Comparison of ENCODE assay signal across 1 cellular context in genomic region chr19:54462713-54463530, GRCh38.
TF ChIP-seq lines count a peak whose summit lies in the region.

No MANE protein-coding gene starts in this region.

TF ChIP-seq in HepG2, 621 proteins besides CTCF, POLR2A, EP300 and RAD21 (continued from another document and continues in another):
- no peak for TF ChIP-seq ZNF512 (CRISPR knock-in tag; IDR thresholded peaks at IDR 0.05)
- TF ChIP-seq TFAP4 (IDR thresholded peaks at IDR 0.05; ENCODE audit: borderline replicate concordance, low read depth) = no peak
- TF ChIP-seq TCF7L2 (IDR thresholded peaks at IDR 0.05; ENCODE audit: low read depth, low read length) = no peak
- peak; percentile 19; the same call in 1 of the 2 replicates for TF ChIP-seq TMF1 (CRISPR knock-in tag; IDR thresholded peaks at IDR 0.05; ENCODE audit: low read depth)
- peak; percentile 61; the same call in 1 of the 2 replicates for TF ChIP-seq PBX3 (CRISPR knock-in tag; IDR thresholded peaks at IDR 0.05; ENCODE audit: borderline replicate concordance)
- peak; percentile 55; the same call in 1 of the 2 replicates for TF ChIP-seq NFE2L1 (CRISPR knock-in tag; IDR thresholded peaks at IDR 0.05; ENCODE audit: borderline replicate concordance)
- no peak for TF ChIP-seq ZNF367 (CRISPR knock-in tag; IDR thresholded peaks at IDR 0.05; ENCODE audit: borderline replicate concordance)
- no peak for TF ChIP-seq ZNF577 (CRISPR knock-in tag; IDR thresholded peaks at IDR 0.05; ENCODE audit: borderline replicate concordance, low read depth)
- no peak for TF ChIP-seq ZNF644 (CRISPR knock-in tag; IDR thresholded peaks at IDR 0.05; ENCODE audit: low read depth)
- TF ChIP-seq BCL6 (CRISPR knock-in tag; IDR thresholded peaks at IDR 0.05) = 0 out of 2 replicates have a peak, but pooled peaks have one; percentile 10
- TF ChIP-seq EHMT2 (IDR thresholded peaks at IDR 0.05; ENCODE audit: borderline replicate concordance, low read depth, low read length) = no peak
- TF ChIP-seq ZNF496 (CRISPR knock-in tag; IDR thresholded peaks at IDR 0.05; ENCODE audit: insufficient replicate concordance) = no peak
- no peak for TF ChIP-seq PHF21A (CRISPR knock-in tag; IDR thresholded peaks at IDR 0.05)
- TF ChIP-seq IRF1 (CRISPR knock-in tag; IDR thresholded peaks at IDR 0.05; ENCODE audit: low read depth) = 0 out of 2 replicates have a peak, but pooled peaks have one; percentile 63
- TF ChIP-seq SYNCRIP (IDR thresholded peaks at IDR 0.05; ENCODE audit: insufficient read depth, low read depth, low read length) = no peak
- no peak for TF ChIP-seq U2AF2 (IDR thresholded peaks at IDR 0.05; ENCODE audit: low read depth, low read length)
- TF ChIP-seq HNF1A (IDR thresholded peaks at IDR 0.05; ENCODE audit: low read depth) = no peak
- TF ChIP-seq HNF1A (CRISPR knock-in tag; IDR thresholded peaks at IDR 0.05; ENCODE audit: borderline replicate concordance) = 0 out of 2 replicates have a peak, but pooled peaks have one; percentile 18
- TF ChIP-seq KMT2A (CRISPR knock-in tag; IDR thresholded peaks at IDR 0.05) = 0 out of 2 replicates have a peak, but pooled peaks have one; percentile 11
- no peak for TF ChIP-seq ZNF205 (CRISPR knock-in tag; IDR thresholded peaks at IDR 0.05)
- TF ChIP-seq ZNF746 (CRISPR knock-in tag; IDR thresholded peaks at IDR 0.05) = no peak
- TF ChIP-seq ZNF619 (CRISPR knock-in tag; IDR thresholded peaks at IDR 0.05) = no peak
- 0 out of 2 replicates have a peak, but pooled peaks have one; percentile 40 for TF ChIP-seq ZBTB42 (CRISPR knock-in tag; IDR thresholded peaks at IDR 0.05)
- 0 out of 2 replicates have a peak, but pooled peaks have one; percentile 18 for TF ChIP-seq FOSL1 (CRISPR knock-in tag; IDR thresholded peaks at IDR 0.05; ENCODE audit: borderline replicate concordance)
- TF ChIP-seq ZNF615 (CRISPR knock-in tag; IDR thresholded peaks at IDR 0.05; ENCODE audit: borderline replicate concordance) = no peak
- TF ChIP-seq ELF1 (CRISPR knock-in tag; IDR thresholded peaks at IDR 0.05) = no peak; the same call in none of the 2 replicates
- no peak for TF ChIP-seq ZNF282 (IDR thresholded peaks at IDR 0.05; ENCODE audit: partially characterized antibody)
- peak; percentile 94; the same call in 1 of the 2 replicates for TF ChIP-seq ZFP82 (CRISPR knock-in tag; IDR thresholded peaks at IDR 0.05; ENCODE audit: borderline replicate concordance)
- TF ChIP-seq ZNF75D (CRISPR knock-in tag; IDR thresholded peaks at IDR 0.05; ENCODE audit: borderline replicate concordance) = no peak
- TF ChIP-seq ZEB1 (IDR thresholded peaks at IDR 0.05; ENCODE audit: insufficient replicate concordance, low read depth) = no peak
- TF ChIP-seq ZSCAN5A (CRISPR knock-in tag; IDR thresholded peaks at IDR 0.05; ENCODE audit: borderline replicate concordance) = 0 out of 2 replicates have a peak, but pooled peaks have one; percentile 64
- peak; percentile 76 for TF ChIP-seq GABPB1 (CRISPR knock-in tag; IDR thresholded peaks at IDR 0.05)
- TF ChIP-seq CEBPB (IDR thresholded peaks at IDR 0.05; ENCODE audit: borderline replicate concordance, low read depth, low read length) = no peak
- no peak for TF ChIP-seq ZBTB34 (CRISPR knock-in tag; IDR thresholded peaks at IDR 0.05)
- TF ChIP-seq ARID2 (CRISPR knock-in tag; IDR thresholded peaks at IDR 0.05; ENCODE audit: borderline replicate concordance) = peak; percentile 98
- peak; percentile 75 for TF ChIP-seq ZNF138 (CRISPR knock-in tag; IDR thresholded peaks at IDR 0.05; ENCODE audit: low read depth)
- peak; percentile 70 for TF ChIP-seq ZNF768 (CRISPR knock-in tag; IDR thresholded peaks at IDR 0.05)
- peak; percentile 33; the same call in 1 of the 2 replicates for TF ChIP-seq ZFP41 (CRISPR knock-in tag; IDR thresholded peaks at IDR 0.05; ENCODE audit: borderline replicate concordance)
- TF ChIP-seq ZNF337 (CRISPR knock-in tag; IDR thresholded peaks at IDR 0.05; ENCODE audit: borderline replicate concordance, low read depth) = no peak; the same call in 1 of the 2 replicates
- no peak for TF ChIP-seq ZNF562 (CRISPR knock-in tag; IDR thresholded peaks at IDR 0.05; ENCODE audit: borderline replicate concordance)
- TF ChIP-seq ZFP36L2 (CRISPR knock-in tag; IDR thresholded peaks at IDR 0.05) = no peak
- TF ChIP-seq ARID4A (CRISPR knock-in tag; IDR thresholded peaks at IDR 0.05; ENCODE audit: borderline replicate concordance) = peak; percentile 84
- no peak for TF ChIP-seq ZNF710 (CRISPR knock-in tag; IDR thresholded peaks at IDR 0.05; ENCODE audit: borderline replicate concordance)
